14 cellular contexts compared by ENCODE assay signal in genomic region chr2:8514274-8514662, GRCh38.
DNase-seq lines count a peak whose midpoint lies in the region; FAIRE-seq and TF ChIP-seq lines count a peak whose summit lies in the region.
"Had no signal": no experiment of that assay in that cellular context is flagged by ENCODE, and none has a peak within 500 bp of the region (broad histone marks: within the 10 kb centered on the region; RNA-seq: fewer than 3 reads in every experiment).

No MANE protein-coding gene starts in this region.

- H3K9me2 ChIP-seq in MM.1S (replicated peaks; ENCODE audit: insufficient read depth, low read length), result no peaks in the 10 kb centered on the region

- H3K27ac ChIP-seq in MM.1S (ENCODE audit: low read length) (peak overlapping the region; percentile 94), spleen (peak overlapping the region in 6 of 8 donors; percentile 54 to 87 (median 79))
- H3K27ac ChIP-seq: 22Rv1, C4-2B, SJSA1 had no signal

- no peak for TF ChIP-seq POLR2A in spleen (IDR thresholded peaks at IDR 0.05)

- H3K9ac ChIP-seq in MM.1S (ENCODE audit: low read length), result peak overlapping the region; percentile 72; the same call in 1 of the 2 replicates

- no peaks in the 10 kb centered on the region for H3K9me3 ChIP-seq in MM.1S (replicated peaks; ENCODE audit: insufficient read depth, low read length)
- H3K9me3 ChIP-seq in spleen, result peaks cover 0 to 21% (median 12%) of the 10 kb centered on the region in 8 donors
- H3K9me3 ChIP-seq: SJSA1 had no signal

- H3K27me3 ChIP-seq in MM.1S (replicated peaks; ENCODE audit: insufficient read depth, low read length), result no peaks in the 10 kb centered on the region
- H3K27me3 ChIP-seq in bronchial epithelial cell (ENCODE audit: control insufficient read depth, insufficient read depth, low read length), result no peaks in the 10 kb centered on the region
- H3K27me3 ChIP-seq in spleen (replicated peaks in 1 of 7), result peaks cover 0 to 8% (median 0%) of the 10 kb centered on the region in 7 donors
- H3K27me3 ChIP-seq: SJSA1 had no signal

- WGBS in spleen, 5 donors, result 83 to 93% (median 88%) methylated on average over 4 of the region's 4 CpGs

- H2AFZ ChIP-seq in MM.1S (ENCODE audit: low read length), result no peak overlapping the region

- FAIRE-seq in bronchial epithelial cell (lab: Jason Lieb, UNC), result peak; percentile 72

- peaks cover 52% of the 10 kb centered on the region for H3K4me1 Mint-ChIP-seq in T-helper 1 cell treated with Interleukin-12 subunit alpha and Interleukin-12 subunit beta and Interleukin-4 antibody, amounts not matched to agents 30 μg/mL and 1 μg/mL, for 36 hours (ENCODE audit: low read depth)

- no peaks in the 10 kb centered on the region for H3K79me2 ChIP-seq in MM.1S (ENCODE audit: low read length)

- peak overlapping the region; percentile 85 for H3K27ac Mint-ChIP-seq in T-helper 1 cell treated with Interleukin-12 subunit alpha and Interleukin-12 subunit beta and Interleukin-4 antibody, amounts not matched to agents 30 μg/mL and 1 μg/mL, for 36 hours

- H3K4me2 ChIP-seq in MM.1S (ENCODE audit: low read depth, low read length), result peak overlapping the region; percentile 75

- H3K27me3 Mint-ChIP-seq in T-helper 1 cell treated with Interleukin-12 subunit alpha and Interleukin-12 subunit beta and Interleukin-4 antibody, amounts not matched to agents 30 μg/mL and 1 μg/mL, for 36 hours (ENCODE audit: low read depth), result no peaks in the 10 kb centered on the region

- H3F3A ChIP-seq in MM.1S (ENCODE audit: insufficient read depth, low read length), result peaks cover 28% of the 10 kb centered on the region

- no peaks in the 10 kb centered on the region for H4K20me1 ChIP-seq in MM.1S (ENCODE audit: insufficient read depth, low read length)

- peaks cover 32% of the 10 kb centered on the region for H3K9me3 Mint-ChIP-seq in T-helper 1 cell treated with Interleukin-12 subunit alpha and Interleukin-12 subunit beta and Interleukin-4 antibody, amounts not matched to agents 30 μg/mL and 1 μg/mL, for 36 hours

- H3K36me3 Mint-ChIP-seq in T-helper 1 cell treated with Interleukin-12 subunit alpha and Interleukin-12 subunit beta and Interleukin-4 antibody, amounts not matched to agents 30 μg/mL and 1 μg/mL, for 36 hours (ENCODE audit: low read depth), result peaks cover 27% of the 10 kb centered on the region

- H3K36me3 ChIP-seq in MM.1S (replicated peaks; ENCODE audit: insufficient read depth, low read length) (no peaks in the 10 kb centered on the region), bronchial epithelial cell (ENCODE audit: control insufficient read depth, insufficient read depth, low read length) (no peaks in the 10 kb centered on the region), spleen (no peaks in the 10 kb centered on the region)
- H3K36me3 ChIP-seq: SJSA1 had no signal

- H3K4me1 ChIP-seq in MM.1S (ENCODE audit: low read length), result peaks cover 45% of the 10 kb centered on the region
- H3K4me1 ChIP-seq in spleen, result peaks cover 19 to 87% (median 36%) of the 10 kb centered on the region in 6 donors

- intact Hi-C loops in spleen (cut with DNase I; ENCODE audit: low total_unique reads), result no loop called here

- DNase-seq in T-helper 1 cell (no peak), MM.1S (no peak), bronchial epithelial cell (ENCODE audit: low read depth) (no peak), spleen (no peak), glomerular visceral epithelial cell (ENCODE audit: extremely low spot score) (no peak), epidermal melanocyte (ENCODE audit: insufficient read length, low spot score) (no peak), HK-2 (ENCODE audit: unreplicated experiment) (no peak)
- DNase-seq: islet precursor cell, Karpas-422, OCI-M1 had no signal

- TF ChIP-seq CTCF in MM.1S (IDR thresholded peaks at IDR 0.05; ENCODE audit: low read length), result no peak
- TF ChIP-seq CTCF in bronchial epithelial cell (IDR thresholded peaks at IDR 0.05; ENCODE audit: insufficient read depth, low read length, severe bottlenecking), result no peak
- no peak for TF ChIP-seq CTCF in spleen (IDR thresholded peaks at IDR 0.05 in 8 of 11, conservative IDR thresholded peaks at IDR 0.05 in 3 of 11)

- H3K4me3 ChIP-seq in MM.1S (ENCODE audit: low read length) (peak overlapping the region; percentile 46; the same call in 1 of the 2 replicates), bronchial epithelial cell (ENCODE audit: low read depth, low read length) (no peak overlapping the region), spleen (no peak overlapping the region)
- H3K4me3 ChIP-seq: SJSA1 had no signal

- peak overlapping the region; percentile 56 for H3K4me3 Mint-ChIP-seq in T-helper 1 cell treated with Interleukin-12 subunit alpha and Interleukin-12 subunit beta and Interleukin-4 antibody, amounts not matched to agents 30 μg/mL and 1 μg/mL, for 36 hours
